ENCODE assay signal across 5 cellular contexts in the genomic region with DNA sequence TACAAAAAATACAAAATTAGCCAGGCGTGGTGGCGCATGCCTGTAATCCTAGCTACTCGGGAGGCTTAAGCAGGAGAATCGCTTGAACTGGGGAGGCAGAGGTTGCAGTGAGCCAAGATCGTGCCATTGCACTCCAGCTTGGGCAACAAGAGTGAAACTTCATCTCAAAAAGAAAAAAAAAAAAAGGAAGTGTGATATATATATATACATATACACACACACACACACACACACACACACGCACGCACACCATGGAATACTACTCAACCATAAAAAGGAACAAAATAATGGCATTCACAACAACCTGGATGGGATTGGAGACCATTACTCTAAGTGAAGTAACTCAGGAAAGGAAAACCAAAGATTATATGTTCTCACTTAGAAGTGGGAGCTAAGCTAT. TPM values are rescaled to one million over a fixed set of nuclear protein-coding genes. Genes with fewer than 3 reads are reported as not detected.
A peak's percentile ranks its signal among the peaks of the same experiment; 100 is the strongest.
DNase-seq lines count a peak whose midpoint lies in the region; ATAC-seq and TF ChIP-seq lines count a peak whose summit lies in the region.
"Not testable (repeated sequence)": the region's sequence is repeated elsewhere in the genome, so short reads cannot be mapped to it uniquely, and the experiment has no call there.

No MANE protein-coding gene starts in this region.

- CTCF ChIA-PET in Caco-2 (lab: Charles Lee): not testable (repeated sequence)

- DNase-seq in Caco-2; gastrocnemius medialis; stimulated activated naive B cell treated with anti-CD40 and anti-IgM and Interleukin-4, amounts not matched to agents 10 μg/mL and 1 μg/mL and 100 μg/mL, for 72 hours: not testable (repeated sequence)
- peak; percentile 20 for DNase-seq in MV-4-11 (lab: John Stamatoyannopoulos, UW)

- not testable (repeated sequence) for H3K4me3 Mint-ChIP-seq in Caco-2 (ENCODE audit: unreplicated experiment); stimulated activated naive B cell treated with anti-CD40 and anti-IgM and Interleukin-4, amounts not matched to agents 10 μg/mL and 1 μg/mL and 100 μg/mL, for 72 hours

- POLR2A ChIA-PET in Caco-2 (lab: Charles Lee): not testable (repeated sequence)

- H3K27ac ChIP-seq in VCaP (peak overlapping the region; percentile 97), gastrocnemius medialis (peak overlapping the region; percentile 88 to 93 (median 90))

- H3K27me3 Mint-ChIP-seq in Caco-2 (ENCODE audit: insufficient read depth, unreplicated experiment); stimulated activated naive B cell treated with anti-CD40 and anti-IgM and Interleukin-4, amounts not matched to agents 10 μg/mL and 1 μg/mL and 100 μg/mL, for 72 hours: not testable (repeated sequence)

- H3K9me3 Mint-ChIP-seq in Caco-2 (ENCODE audit: unreplicated experiment); stimulated activated naive B cell treated with anti-CD40 and anti-IgM and Interleukin-4, amounts not matched to agents 10 μg/mL and 1 μg/mL and 100 μg/mL, for 72 hours: not testable (repeated sequence)

- H3K27ac Mint-ChIP-seq in Caco-2 (ENCODE audit: unreplicated experiment): peak overlapping the region; percentile 35
- not testable (repeated sequence) for H3K27ac Mint-ChIP-seq in stimulated activated naive B cell treated with anti-CD40 and anti-IgM and Interleukin-4, amounts not matched to agents 10 μg/mL and 1 μg/mL and 100 μg/mL, for 72 hours

- BruUV-seq in Caco-2 (replicated peaks; lab: Mats Ljungman, UMichigan): not testable (repeated sequence)

- H3K36me3 Mint-ChIP-seq in Caco-2 (ENCODE audit: insufficient read depth, unreplicated experiment); stimulated activated naive B cell treated with anti-CD40 and anti-IgM and Interleukin-4, amounts not matched to agents 10 μg/mL and 1 μg/mL and 100 μg/mL, for 72 hours: not testable (repeated sequence)

- not testable (repeated sequence) for H3K27me3 ChIP-seq in Caco-2 (replicated peaks; ENCODE audit: control insufficient read depth, insufficient read depth, low read length); gastrocnemius medialis

- TF ChIP-seq POLR2A in gastrocnemius medialis (IDR thresholded peaks at IDR 0.05): not testable (repeated sequence)

- peaks cover 25% of the 10 kb centered on the region for H3K4me1 ChIP-seq in Caco-2
- H3K4me1 ChIP-seq in gastrocnemius medialis: peaks cover 17 to 21% of the 10 kb centered on the region in 2 donors

- in situ Hi-C loops in gastrocnemius medialis (cut with MboI; ENCODE audit: low sequenced_read_pairs in 4 of 4): not testable (repeated sequence)

- ATAC-seq in gastrocnemius medialis: not testable (repeated sequence)
- ATAC-seq in stimulated activated naive B cell treated with anti-CD40 and anti-IgM and Interleukin-4, amounts not matched to agents 10 μg/mL and 1 μg/mL and 100 μg/mL, for 72 hours (replicated peaks): peak; percentile 61 to 71

- intact Hi-C loops in Caco-2 (cut with micrococcal nuclease; ENCODE audit: unreplicated experiment); gastrocnemius medialis (cut with DNase I; ENCODE audit: low total_unique reads): not testable (repeated sequence)

- not testable (repeated sequence) for H3K9me3 ChIP-seq in Caco-2, gastrocnemius medialis

- H3K4me3 ChIP-seq in Caco-2 (ENCODE audit: low read depth, low read length); gastrocnemius medialis: not testable (repeated sequence)

- H3K36me3 ChIP-seq in Caco-2 (ENCODE audit: control insufficient read depth, insufficient read depth, low read length); gastrocnemius medialis: not testable (repeated sequence)

- not testable (repeated sequence) for TF ChIP-seq CTCF in Caco-2 (IDR thresholded peaks at IDR 0.05; ENCODE audit: insufficient read depth in 1 of 2, low read depth in 1 of 2, low read length in 1 of 2, severe bottlenecking in 1 of 2, unreplicated experiment in 1 of 2); VCaP (conservative IDR thresholded peaks at IDR 0.05); gastrocnemius medialis (IDR thresholded peaks at IDR 0.05 in 4 of 5, conservative IDR thresholded peaks at IDR 0.05 in 1 of 5)

- H3K4me1 Mint-ChIP-seq in Caco-2 (ENCODE audit: low read depth, unreplicated experiment); stimulated activated naive B cell treated with anti-CD40 and anti-IgM and Interleukin-4, amounts not matched to agents 10 μg/mL and 1 μg/mL and 100 μg/mL, for 72 hours: not testable (repeated sequence)

RNA-seq across cellular contexts. Expression of a gene that starts 16.2 kb away (rescaled TPM):
- 23.6 and 24.2 TPM in 2 replicates for total RNA-seq in Caco-2 (2022)
- total RNA-seq in gastrocnemius medialis: 100 to 1,000 TPM in 2 of 4 donors, 10 to 100 TPM in 2; 49.3 to 143 (median 103) TPM
